17 cellular contexts compared by ENCODE assay signal in genomic region chr7:23108995-23109394, GRCh38. TPM values are rescaled to one million over a fixed set of nuclear protein-coding genes. Genes with fewer than 3 reads are reported as not detected.
DNase-seq lines count a peak whose midpoint lies in the region; ATAC-seq and TF ChIP-seq lines count a peak whose summit lies in the region.
"Had no signal": no experiment of that assay in that cellular context is flagged by ENCODE, and none has a peak within 500 bp of the region (broad histone marks: within the 10 kb centered on the region; RNA-seq: fewer than 3 reads in every experiment).

No MANE protein-coding gene starts in this region.

- no peak overlapping the region for H3K23ac ChIP-seq in H9 (ENCODE audit: insufficient read length, low read depth, low read length)

- no CpG with 5 or more reads among the region's 4 CpGs for WGBS in H9 (ENCODE audit: extremely low coverage, insufficient read length, low lambda C conversion rate)

- DNase-seq in CD4-positive, alpha-beta T cell: no peak
- DNase-seq in H9: no peak
- DNase-seq in neural crest cell (ENCODE audit: low read depth, low spot score): no peak
- DNase-seq in SK-N-DZ (ENCODE audit: low spot score): no peak
- no peak for DNase-seq in MG63
- DNase-seq: C1 segment of cervical spinal cord, GDM1, GOT3, NCI-H1417 treated with DMSO at 0.1 percent for 48 hours, NCI-H2029, NCI-H345, NCI-H524 treated with DMSO at 0.1 percent for 48 hours, PC-3, RPMI8226 had no signal

- H3K9ac ChIP-seq in H9 (ENCODE audit: extremely low read depth, insufficient read length, low read length): no peak overlapping the region
- H3K9ac ChIP-seq: KMS-11 had no signal

- CTCF ChIA-PET in CD4-positive, alpha-beta T cell (lab: Charles Lee): interaction anchor here (1.6 kb wide), 1 partner anchor 23 kb away, joined by 4 read pairs; no protein-coding TSS in a partner anchor

- peaks cover 62% of the 10 kb centered on the region for H3K4me1 Mint-ChIP-seq in CD4-positive, alpha-beta T cell (ENCODE audit: low read depth)
- H3K4me1 Mint-ChIP-seq in H9 (peaks cover 59 to 60% of the 10 kb centered on the region in 2 experiments), brain (peaks cover 70% of the 10 kb centered on the region), neural crest cell (peaks cover 51% of the 10 kb centered on the region)

- no peak overlapping the region for H4K8ac ChIP-seq in H9 (replicated peaks; ENCODE audit: insufficient read length, low read depth, low read length)

- H3K36me3 Mint-ChIP-seq in CD4-positive, alpha-beta T cell (ENCODE audit: low read depth): peaks cover 16% of the 10 kb centered on the region
- H3K36me3 Mint-ChIP-seq in H9 (ENCODE audit: insufficient read depth in 1 of 3, low read depth in 3 of 3) (peaks cover 2 to 11% (median 9%) of the 10 kb centered on the region in 3 experiments; a peak in 4 of 7 replicates), brain (peaks cover 6% of the 10 kb centered on the region), neural crest cell (ENCODE audit: low read depth) (peaks cover 3% of the 10 kb centered on the region)

- no peaks in the 10 kb centered on the region for H3K27me3 Mint-ChIP-seq in CD4-positive, alpha-beta T cell
- no peaks in the 10 kb centered on the region for H3K27me3 Mint-ChIP-seq in H9 (ENCODE audit: low read depth)
- peaks cover 23% of the 10 kb centered on the region for H3K27me3 Mint-ChIP-seq in brain
- H3K27me3 Mint-ChIP-seq in neural crest cell (ENCODE audit: low read depth): no peaks in the 10 kb centered on the region

- no peak for ATAC-seq in CD4-positive, alpha-beta T cell (ENCODE audit: poor library complexity)
- no peak for ATAC-seq in GM19328 (IDR thresholded peaks at IDR 0.05; ENCODE audit: unreplicated experiment)
- ATAC-seq: PC-3 had no signal

- H3K56ac ChIP-seq in H9 (ENCODE audit: insufficient read length, low read depth, low read length): no peak overlapping the region

- H3K14ac ChIP-seq in H9 (ENCODE audit: insufficient read depth, low read length): no peak overlapping the region

- H2BK20ac ChIP-seq in H9 (ENCODE audit: low read depth, low read length, poor library complexity, severe bottlenecking): no peak overlapping the region

- no peak overlapping the region for H4K91ac ChIP-seq in H9 (ENCODE audit: insufficient read length, low read depth, low read length)

- H2BK120ac ChIP-seq in H9 (ENCODE audit: low read depth, low read length, poor library complexity, severe bottlenecking): no peak overlapping the region

- no peaks in the 10 kb centered on the region for H4K20me1 ChIP-seq in H9 (ENCODE audit: control insufficient read depth, insufficient read depth, insufficient read length)

- H3K4me3 Mint-ChIP-seq in CD4-positive, alpha-beta T cell: peak overlapping the region; percentile 98
- H3K4me3 Mint-ChIP-seq in H9 (peak overlapping the region in 1 of 2 experiments; percentile 53; a peak in 2 of 5 replicates), brain (peak overlapping the region; percentile 97 to 100 (median 99)), neural crest cell (peak overlapping the region; percentile 99)

- POLR2A ChIA-PET in CD4-positive, alpha-beta T cell (lab: Charles Lee): no interaction called here

- peaks cover 4% of the 10 kb centered on the region; the same call in 1 of the 2 replicates for H3K4me1 ChIP-seq in H9 (ENCODE audit: insufficient read depth, low read length)

- H2BK12ac ChIP-seq in H9 (ENCODE audit: insufficient read length, low read depth, low read length): no peak overlapping the region

- no peaks in the 10 kb centered on the region for H3K36me3 ChIP-seq in MG63

- no peak overlapping the region for H2BK15ac ChIP-seq in H9 (ENCODE audit: low read depth, low read length)

- H4K5ac ChIP-seq in H9 (ENCODE audit: insufficient read length, low read depth, low read length): no peak overlapping the region

- no peak overlapping the region for H2AK5ac ChIP-seq in H9 (ENCODE audit: insufficient read length, low read length)

- H3K9me3 ChIP-seq in CD4-positive, alpha-beta T cell (ENCODE audit: control insufficient read depth, low read length): no peaks in the 10 kb centered on the region
- H3K9me3 ChIP-seq in H9 (ENCODE audit: control insufficient read depth, low read depth, low read length): no peaks in the 10 kb centered on the region
- H3K9me3 ChIP-seq in MG63: no peaks in the 10 kb centered on the region

- no peak overlapping the region for H3K4ac ChIP-seq in H9 (ENCODE audit: low read depth, low read length)

- H2AFZ ChIP-seq in H9 (ENCODE audit: low read length): no peak overlapping the region

- no peak overlapping the region for H3K4me3 ChIP-seq in MG63

- H2BK5ac ChIP-seq in H9 (ENCODE audit: insufficient read length, low read length): no peak overlapping the region

- no peak overlapping the region for H3K18ac ChIP-seq in H9 (ENCODE audit: insufficient read length, low read depth, low read length)

- H3K79me1 ChIP-seq in H9 (ENCODE audit: insufficient read depth, low read depth, low read length, poor library complexity, severe bottlenecking): no peaks in the 10 kb centered on the region

- H3K23me2 ChIP-seq in H9 (ENCODE audit: insufficient read length, low read depth, low read length, poor library complexity, severe bottlenecking): peaks cover 12% of the 10 kb centered on the region

- H3K79me2 ChIP-seq in H9 (ENCODE audit: insufficient read depth, low read length): peaks cover 48% of the 10 kb centered on the region; the same call in 1 of the 2 replicates

- intact Hi-C loops in CD4-positive, alpha-beta T cell (cut with DNase I, micrococcal nuclease): loop anchor here (5.0 to 10.0 kb wide), 5 partner anchors 97 to 1684 kb away; partner anchors contain the start of genes CCDC126 (in 1 of the 2), HYCC1 (in 1 of the 2), MALSU1 (in 1 of the 2) and SP4 (in 1 of the 2)

- no peaks in the 10 kb centered on the region for H3K9me3 Mint-ChIP-seq in CD4-positive, alpha-beta T cell
- H3K9me3 Mint-ChIP-seq in H9: no peaks in the 10 kb centered on the region
- no peaks in the 10 kb centered on the region for H3K9me3 Mint-ChIP-seq in brain
- no peaks in the 10 kb centered on the region for H3K9me3 Mint-ChIP-seq in neural crest cell

- H3T11ph ChIP-seq in H9 (ENCODE audit: low read length): no peak overlapping the region

- no peak for TF ChIP-seq CTCF in CD4-positive, alpha-beta T cell (IDR thresholded peaks at IDR 0.05)
- TF ChIP-seq CTCF in H9 (conservative IDR thresholded peaks at IDR 0.05) (no peak), brain (conservative IDR thresholded peaks at IDR 0.05) (no peak), neural crest cell (conservative IDR thresholded peaks at IDR 0.05) (no peak)

- no peaks in the 10 kb centered on the region for H3K27me3 ChIP-seq in CD4-positive, alpha-beta T cell (ENCODE audit: control insufficient read depth, insufficient read depth, low read length)
- H3K27me3 ChIP-seq in H9 (ENCODE audit: insufficient read depth, low read length) (no peaks in the 10 kb centered on the region), MG63 (no peaks in the 10 kb centered on the region)

- no peak overlapping the region for H3K27ac Mint-ChIP-seq in CD4-positive, alpha-beta T cell
- H3K27ac Mint-ChIP-seq in H9: no peak overlapping the region; a peak in 1 of 7 replicates
- H3K27ac Mint-ChIP-seq in brain: peak overlapping the region in 4 of 5 experiments; percentile 6 to 99 (median 89)
- H3K27ac Mint-ChIP-seq in neural crest cell (ENCODE audit: unreplicated experiment): no peak overlapping the region

- no peak overlapping the region for H3K27ac ChIP-seq in CD4-positive, alpha-beta T cell (ENCODE audit: low read depth, low read length)
- H3K27ac ChIP-seq in H9 (ENCODE audit: insufficient read length, low read depth, low read length): no peak overlapping the region
- H3K27ac ChIP-seq: KMS-11 had no signal

- peak overlapping the region; percentile 19 for H3K4me2 ChIP-seq in H9 (ENCODE audit: insufficient read depth, insufficient read length, low read length)
- H3K4me2 ChIP-seq: KMS-11 had no signal

RNA-seq across cellular contexts. Expression of gene KLHL7, which starts 3.4 kb away (rescaled TPM):
- 10 to 100 TPM; 14.3 to 19.6 TPM for total RNA-seq in CD4-positive, alpha-beta T cell
- total RNA-seq in H9 (2021) (56.7 and 58.3 TPM in 2 replicates), neural crest cell (45.6 and 47.6 TPM in 2 replicates)
- 29.9 TPM for polyA plus RNA-seq in brain (ENCODE audit: insufficient read depth, low read depth, low replicate concordance)
- 57.2 and 139 TPM in 2 replicates for polyA plus RNA-seq in SK-N-DZ (2014; cell fraction: cytosol; rRNA removed)
- polyA plus RNA-seq in SK-N-DZ (2014; cell fraction: nucleus; rRNA removed): 30.7 and 37.6 TPM in 2 replicates
- total RNA-seq in MG63 (2014; rRNA removed; shearing (Covaris generic); ENCODE audit: low replicate concordance): 16.2 and 19.7 TPM in 2 replicates

Comparison
In these comparisons a context has a peak if more than half of its experiments do, and no peak if none do; other contexts are left out.
1. H3K27ac Mint-ChIP-seq: peak in brain (4 of 5); none in CD4-positive, alpha-beta T cell (single experiment), H9 (0 of 3) and neural crest cell (single experiment).